ENCODE assay signal across 30 cellular contexts in the genomic region with DNA sequence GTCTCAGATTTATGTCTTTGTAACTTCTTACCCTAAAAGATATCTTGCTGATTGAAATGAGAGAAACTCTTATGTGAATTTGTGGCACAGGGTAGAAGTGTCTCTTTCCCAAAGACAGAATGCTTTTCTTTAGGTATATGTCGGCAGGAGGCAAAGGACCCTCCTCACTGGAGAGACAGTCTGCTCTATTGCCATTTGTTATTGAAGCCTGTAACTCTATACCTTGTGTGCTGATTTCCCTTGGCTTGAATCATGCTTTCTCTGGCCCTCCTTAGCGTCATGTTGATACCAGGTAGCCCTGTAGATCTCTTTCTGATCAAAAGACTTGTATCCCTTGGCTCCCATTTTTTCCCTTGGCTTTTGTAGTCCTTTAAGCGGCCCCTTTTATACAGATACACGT.
"Had no signal": no experiment of that assay in that cellular context is flagged by ENCODE, and none has a peak within 500 bp of the region (broad histone marks: within the 10 kb centered on the region; RNA-seq: fewer than 3 reads in every experiment).

No MANE protein-coding gene starts in this region.

- H3K9me3 Mint-ChIP-seq: activated T-helper 17 cell treated with anti-CD3 and anti-CD28 coated beads, Interleukin-2, amount 50 U/mL, for 72 hours had no signal

- H3K4me1 Mint-ChIP-seq: activated CD4-positive, alpha-beta memory T cell treated with anti-CD3 and anti-CD28 coated beads, Interleukin-2, amount 10 ng/mL, durations not matched to agents 7 days and 5 days; activated CD4-positive, alpha-beta T cell treated with anti-CD3 and anti-CD28 coated beads for 36 hours; activated naive CD4-positive, alpha-beta T cell treated with anti-CD3 and anti-CD28 coated beads, Interleukin-2, amount 10 ng/mL, durations not matched to agents 7 days and 5 days; activated naive CD8-positive, alpha-beta T cell treated with anti-CD3 and anti-CD28 coated beads for 36 hours; activated T-helper 17 cell treated with anti-CD3 and anti-CD28 coated beads, Interleukin-2, amount 50 U/mL, for 72 hours had no signal

- DNase-seq: activated CD4-positive, alpha-beta memory T cell treated with anti-CD3 and anti-CD28 coated beads, Interleukin-2, amount 10 ng/mL, durations not matched to agents 7 days and 5 days; activated CD4-positive, alpha-beta T cell treated with anti-CD3 and anti-CD28 coated beads for 36 hours; activated CD4-positive, alpha-beta T cell treated with anti-CD3 and anti-CD28 coated beads, Interleukin-2, amount 50 U/mL, for 1 hour; activated gamma-delta T cell treated with Interleukin-2 at 50 U/mL for 16 hours; activated naive CD4-positive, alpha-beta T cell treated with anti-CD3 and anti-CD28 coated beads, Interleukin-2, amount 10 ng/mL, durations not matched to agents 7 days and 5 days; activated naive CD8-positive, alpha-beta T cell treated with anti-CD3 and anti-CD28 coated beads for 36 hours; activated T-cell treated with anti-CD3 and anti-CD28 coated beads for 4 hours; activated T-cell treated with anti-CD3 and anti-CD28 coated beads, Interleukin-2, amount 50 U/mL, for 48 hours; brain microvascular endothelial cell; MG63; MV-4-11; NCI-H1092 treated with DMSO at 0.1 percent for 48 hours; NCI-H1436; NCI-H1694 treated with DMSO at 0.1 percent for 48 hours; NCI-H2081; NCI-H2171; NCI-H2227 treated with DMSO at 0.1 percent for 48 hours; NCI-H446 treated with DMSO at 0.1 percent for 48 hours; NCI-H524 treated with DMSO at 0.1 percent for 48 hours; NCI-H774; NK-92 treated with Interleukin-12 subunit alpha and Interleukin-12 subunit beta, amount 100 ng/mL, for 24 hours; OCI-M1; RPMI8226; SK-N-SH; T-helper 1 cell had no signal

- H3K36me3 Mint-ChIP-seq: activated naive CD4-positive, alpha-beta T cell treated with anti-CD3 and anti-CD28 coated beads, Interleukin-2, amount 10 ng/mL, durations not matched to agents 7 days and 5 days; activated naive CD8-positive, alpha-beta T cell treated with anti-CD3 and anti-CD28 coated beads for 36 hours had no signal

- H3K9me3 ChIP-seq: MG63, SK-N-SH had no signal

- H3K4me3 Mint-ChIP-seq: activated CD4-positive, alpha-beta memory T cell treated with anti-CD3 and anti-CD28 coated beads, Interleukin-2, amount 10 ng/mL, durations not matched to agents 7 days and 5 days; activated CD4-positive, alpha-beta T cell treated with anti-CD3 and anti-CD28 coated beads for 36 hours; activated naive CD4-positive, alpha-beta T cell treated with anti-CD3 and anti-CD28 coated beads, Interleukin-2, amount 10 ng/mL, durations not matched to agents 7 days and 5 days; activated naive CD8-positive, alpha-beta T cell treated with anti-CD3 and anti-CD28 coated beads for 36 hours; activated T-helper 17 cell treated with anti-CD3 and anti-CD28 coated beads, Interleukin-2, amount 50 U/mL, for 72 hours had no signal

- H3K4me3 ChIP-seq: cardiac muscle cell, MG63 had no signal

- H3K27ac ChIP-seq: brain microvascular endothelial cell, cardiac muscle cell, VCaP had no signal

- H3K27ac Mint-ChIP-seq: activated CD4-positive, alpha-beta memory T cell treated with anti-CD3 and anti-CD28 coated beads, Interleukin-2, amount 10 ng/mL, durations not matched to agents 7 days and 5 days; activated CD4-positive, alpha-beta T cell treated with anti-CD3 and anti-CD28 coated beads for 36 hours; activated naive CD4-positive, alpha-beta T cell treated with anti-CD3 and anti-CD28 coated beads, Interleukin-2, amount 10 ng/mL, durations not matched to agents 7 days and 5 days; activated naive CD8-positive, alpha-beta T cell treated with anti-CD3 and anti-CD28 coated beads for 36 hours; activated T-helper 17 cell treated with anti-CD3 and anti-CD28 coated beads, Interleukin-2, amount 50 U/mL, for 72 hours had no signal

- H3K27me3 ChIP-seq: brain microvascular endothelial cell, cardiac muscle cell, MG63 had no signal

- H3K36me3 ChIP-seq: brain microvascular endothelial cell, cardiac muscle cell, MG63 had no signal

- ATAC-seq: activated CD4-positive, alpha-beta T cell treated with anti-CD3 and anti-CD28 coated beads for 36 hours; activated T-helper 17 cell treated with anti-CD3 and anti-CD28 coated beads, Interleukin-2, amount 50 U/mL, for 72 hours; Panc1; Right ventricle myocardium inferior had no signal

- H3K27me3 Mint-ChIP-seq: activated CD4-positive, alpha-beta memory T cell treated with anti-CD3 and anti-CD28 coated beads, Interleukin-2, amount 10 ng/mL, durations not matched to agents 7 days and 5 days; activated CD4-positive, alpha-beta T cell treated with anti-CD3 and anti-CD28 coated beads for 36 hours; activated naive CD4-positive, alpha-beta T cell treated with anti-CD3 and anti-CD28 coated beads, Interleukin-2, amount 10 ng/mL, durations not matched to agents 7 days and 5 days; activated naive CD8-positive, alpha-beta T cell treated with anti-CD3 and anti-CD28 coated beads for 36 hours; activated T-helper 17 cell treated with anti-CD3 and anti-CD28 coated beads, Interleukin-2, amount 50 U/mL, for 72 hours had no signal
